ENCODE assay signal across 1 cellular context in the genomic region with DNA sequence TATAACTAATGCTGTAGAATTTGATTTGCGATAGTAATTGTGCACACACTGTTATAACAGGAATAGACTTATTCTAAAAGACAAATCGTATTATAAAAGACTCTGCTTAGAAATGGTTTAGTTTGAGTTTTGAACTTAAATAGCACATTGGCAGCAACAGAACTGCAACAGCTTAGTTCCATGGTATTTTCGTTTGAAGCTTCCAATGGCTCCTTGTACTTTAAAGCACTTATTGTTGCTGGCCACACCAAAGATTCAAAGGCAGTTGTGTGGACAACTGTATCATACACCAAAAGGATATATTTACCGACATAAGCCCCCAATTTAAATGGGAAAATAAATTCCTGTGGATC.
TF ChIP-seq lines count a peak whose summit lies in the region.

No MANE protein-coding gene starts in this region.

TF ChIP-seq in endothelial cell of umbilical vein, 7 proteins besides CTCF, POLR2A, EP300 and RAD21 (continued from another document):
- TF ChIP-seq MYC (IDR thresholded peaks at IDR 0.05; ENCODE audit: low read depth, low read length) (no peak), JUN (IDR thresholded peaks at IDR 0.05; ENCODE audit: borderline replicate concordance, insufficient read depth, insufficient read length, low read depth) (no peak)
- TF ChIP-seq, protein P1, sequence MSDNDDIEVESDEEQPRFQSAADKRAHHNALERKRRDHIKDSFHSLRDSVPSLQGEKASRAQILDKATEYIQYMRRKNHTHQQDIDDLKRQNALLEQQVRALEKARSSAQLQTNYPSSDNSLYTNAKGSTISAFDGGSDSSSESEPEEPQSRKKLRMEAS (IDR thresholded peaks at IDR 0.05; ENCODE audit: insufficient read depth, insufficient read length) = no peak
